ENCODE assay signal across 22 cellular contexts in the genomic region with DNA sequence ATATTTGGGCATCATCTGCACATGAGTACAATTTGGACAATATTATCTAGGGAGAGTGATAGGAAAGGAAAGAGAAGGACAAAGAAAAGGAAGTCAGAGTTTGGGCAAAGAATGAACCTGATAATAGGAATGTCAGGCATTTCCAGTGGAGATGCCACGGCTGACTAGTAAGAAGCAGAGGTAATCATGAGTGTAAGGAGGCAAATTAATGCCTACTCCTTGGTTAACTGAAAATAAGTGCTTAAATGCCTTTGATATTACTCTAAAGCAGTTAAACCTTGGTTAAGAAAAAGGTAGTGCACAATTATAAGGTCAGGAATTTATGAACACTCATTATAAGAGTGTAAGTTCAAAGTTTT.
A peak's percentile ranks its signal among the peaks of the same experiment; 100 is the strongest.
DNase-seq lines count a peak whose midpoint lies in the region; ATAC-seq and TF ChIP-seq lines count a peak whose summit lies in the region.
"Had no signal": no experiment of that assay in that cellular context is flagged by ENCODE, and none has a peak within 500 bp of the region (broad histone marks: within the 10 kb centered on the region; RNA-seq: fewer than 3 reads in every experiment).

No MANE protein-coding gene starts in this region.

- H3K4me3 ChIP-seq in PC-3 (ENCODE audit: low read length) (no peak overlapping the region), mesenchymal stem cell (ENCODE audit: insufficient read depth in 1 of 2, low read depth in 1 of 2, low read length in 2 of 2) (peak overlapping the region in 1 of 2 experiments; percentile 4)

- H4K91ac ChIP-seq in mesenchymal stem cell (ENCODE audit: low read length): no peak overlapping the region

- H4K8ac ChIP-seq in mesenchymal stem cell (ENCODE audit: low read length): no peak overlapping the region

- no peaks in the 10 kb centered on the region for H3K79me2 ChIP-seq in PC-3 (ENCODE audit: low read length)

- H3K9me2 ChIP-seq in PC-3 (replicated peaks; ENCODE audit: low read length): no peaks in the 10 kb centered on the region

- H3K79me1 ChIP-seq in mesenchymal stem cell (replicated peaks; ENCODE audit: low read length, poor library complexity, severe bottlenecking): no peaks in the 10 kb centered on the region

- peak overlapping the region in 1 of 2 experiments; percentile 32 for H3K18ac ChIP-seq in mesenchymal stem cell (ENCODE audit: low read depth in 1 of 2, low read length in 2 of 2)

- no peaks in the 10 kb centered on the region for H3K27me3 ChIP-seq in PC-3 (ENCODE audit: low read length)
- no peaks in the 10 kb centered on the region for H3K27me3 ChIP-seq in mesenchymal stem cell (ENCODE audit: control insufficient read depth in 1 of 2, insufficient read depth in 1 of 2, low read length in 2 of 2)

- H3K36me3 ChIP-seq in PC-3 (ENCODE audit: low read depth, low read length) (no peaks in the 10 kb centered on the region), mesenchymal stem cell (ENCODE audit: control insufficient read depth in 1 of 2, insufficient read depth in 2 of 2, low read depth in 1 of 2, low read length in 2 of 2) (no peaks in the 10 kb centered on the region)

- no TSS peak for BruUV-seq in PC-3 (replicated peaks; lab: Mats Ljungman, UMichigan)

- peaks cover 12% of the 10 kb centered on the region; the same call in 1 of the 2 replicates for H3K4me1 ChIP-seq in PC-3 (ENCODE audit: insufficient read depth, low read length)
- H3K4me1 ChIP-seq in mesenchymal stem cell (ENCODE audit: control insufficient read depth, insufficient read depth, low read depth, low read length): no peaks in the 10 kb centered on the region

- H2BK5ac ChIP-seq in mesenchymal stem cell (ENCODE audit: low read depth, low read length, poor library complexity, severe bottlenecking): no peak overlapping the region

- no peak overlapping the region for H3K4ac ChIP-seq in mesenchymal stem cell (ENCODE audit: low read depth in 1 of 2, low read length in 2 of 2)

- no peaks in the 10 kb centered on the region for H3F3A ChIP-seq in PC-3 (ENCODE audit: low read length, unreplicated experiment)

- H3K14ac ChIP-seq in mesenchymal stem cell (ENCODE audit: low read length in 2 of 2): no peak overlapping the region

- no peak overlapping the region for H2BK120ac ChIP-seq in mesenchymal stem cell (ENCODE audit: low read depth, low read length)

- no peak overlapping the region for H3K23ac ChIP-seq in mesenchymal stem cell (ENCODE audit: low read length in 2 of 2)

- POLR2A ChIA-PET in PC-3 (lab: Charles Lee; ENCODE audit: unreplicated experiment): no interaction called here

- no peak overlapping the region for H3K9ac ChIP-seq in PC-3 (ENCODE audit: low read length)
- peak overlapping the region; percentile 64 for H3K9ac ChIP-seq in mesenchymal stem cell (ENCODE audit: low read length)

- no peak overlapping the region for H2BK12ac ChIP-seq in mesenchymal stem cell (ENCODE audit: low read length in 2 of 2)

- no peak overlapping the region for H2BK15ac ChIP-seq in mesenchymal stem cell (ENCODE audit: low read depth, poor library complexity, severe bottlenecking)

- ATAC-seq in PC-3: no peak
- no peak for ATAC-seq in GM18861 (IDR thresholded peaks at IDR 0.05; ENCODE audit: unreplicated experiment)
- ATAC-seq in GM21526 (IDR thresholded peaks at IDR 0.05; ENCODE audit: low FRiP score, unreplicated experiment): no peak
- ATAC-seq: left lobe of liver had no signal

- H3K27ac ChIP-seq in PC-3 (ENCODE audit: low read length) (no peak overlapping the region), mesenchymal stem cell (ENCODE audit: low read length, poor library complexity, severe bottlenecking) (peak overlapping the region; percentile 68)

- no peaks in the 10 kb centered on the region for H4K20me1 ChIP-seq in PC-3 (ENCODE audit: low read length)

- CTCF ChIA-PET in PC-3 (lab: Charles Lee): no interaction called here

- TF ChIP-seq CTCF in PC-3 (conservative IDR thresholded peaks at IDR 0.05; ENCODE audit: low read depth, low read length): no peak

- no peaks in the 10 kb centered on the region for H3K9me3 ChIP-seq in PC-3 (ENCODE audit: low read length)
- no peaks in the 10 kb centered on the region for H3K9me3 ChIP-seq in mesenchymal stem cell (ENCODE audit: control insufficient read depth, low read length)

- H2AFZ ChIP-seq in PC-3 (ENCODE audit: low read length): peak overlapping the region; percentile 12; the same call in 1 of the 2 replicates
- H2AFZ ChIP-seq in mesenchymal stem cell (ENCODE audit: low read depth, low read length): no peak overlapping the region

- H3K4me2 ChIP-seq in PC-3 (ENCODE audit: low read length): no peak overlapping the region
- no peak overlapping the region for H3K4me2 ChIP-seq in mesenchymal stem cell (ENCODE audit: low read length, poor library complexity, severe bottlenecking)

- intact Hi-C loops in PC-3 (cut with micrococcal nuclease): no loop called here

- peak; percentile 40 for DNase-seq in EH (ENCODE audit: low read depth)
- peak; percentile 22 for DNase-seq in PC-3
- DNase-seq in dermis blood vessel endothelial cell: peak; percentile 47
- DNase-seq in mesenchymal stem cell: no peak
- no peak for DNase-seq in COLO668 (lab: John Stamatoyannopoulos, UW; ENCODE audit: unreplicated experiment)
- no peak for DNase-seq in NCI-H1436 (lab: John Stamatoyannopoulos, UW)
- DNase-seq: activated CD4-positive, alpha-beta T cell treated with anti-CD3 and anti-CD28 coated beads, Interleukin-2, amount 50 U/mL, for 48 hours; activated naive CD4-positive, alpha-beta T cell treated with Interleukin-2 at 50 U/mL for 16 hours; anterior cingulate cortex; CD4-positive, alpha-beta T cell; cerebellar nuclear complex; DMS153; endodermal cell; Karpas-422; NCI-H1092 treated with DMSO at 0.1 percent for 48 hours; NCI-H2107; NCI-H526 treated with DMSO at 0.1 percent for 48 hours; retina; Right ventricle myocardium superior had no signal

- WGBS in mesenchymal stem cell: 0% methylated on average over 1 of the region's 1 CpG

- no peak overlapping the region for H2AK5ac ChIP-seq in mesenchymal stem cell (ENCODE audit: low read length, severe bottlenecking)

Comparison
In these comparisons a context has a peak if more than half of its experiments do, and no peak if none do; other contexts are left out.
1. DNase-seq: peak in EH (single experiment), PC-3 (single experiment) and dermis blood vessel endothelial cell (single experiment); none in mesenchymal stem cell (single experiment), COLO668 (single experiment) and NCI-H1436 (single experiment).